Comparison of ENCODE assay signal across 16 cellular contexts in the genomic region with DNA sequence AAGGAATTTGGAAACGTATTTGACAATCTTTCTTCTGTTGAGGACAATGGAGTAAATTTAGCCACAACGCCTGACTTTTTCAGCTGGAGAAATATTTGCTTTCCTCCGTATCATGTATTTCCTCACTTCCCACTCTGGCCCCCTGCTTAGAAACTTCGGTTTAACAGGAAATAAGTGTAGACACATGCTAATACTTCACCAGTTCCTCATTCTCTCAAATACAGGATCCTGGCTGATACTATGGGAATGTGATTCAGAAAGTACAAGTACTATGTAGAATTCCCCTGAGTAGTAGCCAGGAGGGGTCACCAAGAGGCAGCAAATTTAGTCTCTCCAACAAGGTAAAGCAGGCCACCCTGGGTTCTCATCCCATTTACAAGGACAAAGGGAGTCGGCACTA. TPM values are rescaled to one million over a fixed set of nuclear protein-coding genes. Genes with fewer than 3 reads are reported as not detected.
DNase-seq lines count a peak whose midpoint lies in the region; ATAC-seq, FAIRE-seq and TF ChIP-seq lines count a peak whose summit lies in the region.
"Had no signal": no experiment of that assay in that cellular context is flagged by ENCODE, and none has a peak within 500 bp of the region (broad histone marks: within the 10 kb centered on the region; RNA-seq: fewer than 3 reads in every experiment).

No MANE protein-coding gene starts in this region.

- BruUV-seq in endothelial cell of umbilical vein (replicated peaks; lab: Mats Ljungman, UMichigan) = no TSS peak

- no peak overlapping the region for H3K9ac ChIP-seq in endothelial cell of umbilical vein (replicated peaks; ENCODE audit: extremely low read depth, insufficient read depth, low read length)

- ATAC-seq in GM21390 (IDR thresholded peaks at IDR 0.05; ENCODE audit: unreplicated experiment) = no peak
- ATAC-seq: stimulated activated naive CD8-positive, alpha-beta T cell treated with anti-CD3 and anti-CD28 coated beads, Interleukin-15, amount 100 ng/mL, for 72 hours had no signal

- DNase-seq in GF-D8 (lab: John Stamatoyannopoulos, UW) = peak; percentile 96
- peak; percentile 15 for DNase-seq in SIG-M5 (lab: John Stamatoyannopoulos, UW)
- DNase-seq in endothelial cell of umbilical vein (ENCODE audit: low read depth, low spot score) = peak; percentile 89
- peak; percentile 16 for DNase-seq in midbrain (lab: John Stamatoyannopoulos, UW)
- no peak for DNase-seq in NCI-H2227 (lab: John Stamatoyannopoulos, UW; ENCODE audit: unreplicated experiment)
- DNase-seq in stimulated activated CD4-positive, alpha-beta T cell treated with anti-CD3 and anti-CD28 coated beads, Interleukin-1b, Interleukin-23, amount 100 ng/mL, for 48 hours = no peak
- no peak for DNase-seq in 8988T
- DNase-seq: activated naive CD4-positive, alpha-beta T cell treated with anti-CD3 and anti-CD28 coated beads, Interleukin-2, amount 50 U/mL, for 16 hours; EL; naive B cell; NCI-H1092; stimulated activated naive CD8-positive, alpha-beta T cell treated with anti-CD3 and anti-CD28 coated beads, Interleukin-15, amount 100 ng/mL, for 72 hours had no signal

- no peaks in the 10 kb centered on the region for H4K20me1 ChIP-seq in endothelial cell of umbilical vein (replicated peaks; ENCODE audit: control insufficient read depth, extremely low read depth, insufficient read depth, low read length)

- no peak overlapping the region for H3K27ac ChIP-seq in endothelial cell of umbilical vein (ENCODE audit: insufficient read depth, low read depth, low read length)

- CTCF ChIA-PET in endothelial cell of umbilical vein (lab: Charles Lee) = interaction anchor here (1.7 kb wide), 1 partner anchor 10 kb away, joined by 5 read pairs; no protein-coding TSS in a partner anchor

- H3K27me3 ChIP-seq in endothelial cell of umbilical vein (ENCODE audit: control insufficient read depth in 2 of 2, insufficient read depth in 2 of 2, low read length in 2 of 2) = no peaks in the 10 kb centered on the region

- no peak overlapping the region for H3K4me3 ChIP-seq in endothelial cell of umbilical vein (replicated peaks in 1 of 3; ENCODE audit: insufficient read depth in 1 of 3, low read depth in 1 of 3, low read length in 3 of 3)

- no peaks in the 10 kb centered on the region for H3K4me1 ChIP-seq in endothelial cell of umbilical vein (ENCODE audit: control insufficient read depth, extremely low read depth, insufficient read depth, low read length)

- H3K9me3 ChIP-seq in endothelial cell of umbilical vein (replicated peaks; ENCODE audit: control insufficient read depth, insufficient read depth, low read length) = no peaks in the 10 kb centered on the region

- no peaks in the 10 kb centered on the region for H3K79me2 ChIP-seq in endothelial cell of umbilical vein (ENCODE audit: control insufficient read depth, insufficient read depth, low read length)

- no peak overlapping the region for H2AFZ ChIP-seq in endothelial cell of umbilical vein (ENCODE audit: low read depth, low read length)

- dilution Hi-C loops in endothelial cell of umbilical vein (cut with MboI; ENCODE audit: extremely low pct_ligation_motif_present, low sequenced_read_pairs) = no loop called here

- FAIRE-seq in endothelial cell of umbilical vein (lab: Jason Lieb, UNC) = peak; percentile 68
- FAIRE-seq: GM19239 had no signal

- TF ChIP-seq CTCF in endothelial cell of umbilical vein (IDR thresholded peaks at IDR 0.05; ENCODE audit: extremely low read depth in 1 of 2, insufficient read depth in 1 of 2, low read depth in 1 of 2, low read length in 2 of 2) = no peak

- no peaks in the 10 kb centered on the region for H3K9me1 ChIP-seq in endothelial cell of umbilical vein (replicated peaks; ENCODE audit: control insufficient read depth, extremely low read depth, insufficient read depth, low read length)

- intact Hi-C loops in endothelial cell of umbilical vein (cut with micrococcal nuclease) = loop anchor here (1.0 to 2.0 kb wide), 2 partner anchors 36 to 50 kb away; no protein-coding TSS in a partner anchor

- H3K4me2 ChIP-seq in endothelial cell of umbilical vein (ENCODE audit: insufficient read depth, low read length) = no peak overlapping the region

- POLR2A ChIA-PET in endothelial cell of umbilical vein (lab: Charles Lee) = no interaction called here

- H3K36me3 ChIP-seq in endothelial cell of umbilical vein (ENCODE audit: control insufficient read depth in 2 of 2, extremely low read depth in 1 of 2, insufficient read depth in 2 of 2, low read length in 2 of 2) = no peaks in the 10 kb centered on the region

- TF ChIP-seq POLR2A in endothelial cell of umbilical vein (IDR thresholded peaks at IDR 0.05; ENCODE audit: low read depth, low read length) = no peak

TF ChIP-seq in endothelial cell of umbilical vein, 7 proteins besides CTCF, POLR2A, EP300 and RAD21:
- TF ChIP-seq, protein P1, sequence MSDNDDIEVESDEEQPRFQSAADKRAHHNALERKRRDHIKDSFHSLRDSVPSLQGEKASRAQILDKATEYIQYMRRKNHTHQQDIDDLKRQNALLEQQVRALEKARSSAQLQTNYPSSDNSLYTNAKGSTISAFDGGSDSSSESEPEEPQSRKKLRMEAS (IDR thresholded peaks at IDR 0.05; ENCODE audit: insufficient read depth, insufficient read length) = no peak
- TF ChIP-seq GATA2 (IDR thresholded peaks at IDR 0.05; ENCODE audit: insufficient read depth, insufficient read length, low read depth, low read length) (no peak), MYC (IDR thresholded peaks at IDR 0.05; ENCODE audit: low read depth, low read length) (no peak), EZH2 (IDR thresholded peaks at IDR 0.05; ENCODE audit: borderline replicate concordance, low read depth, low read length, severe bottlenecking) (no peak), JUN (IDR thresholded peaks at IDR 0.05; ENCODE audit: borderline replicate concordance, insufficient read depth, insufficient read length, low read depth) (no peak), FOS (IDR thresholded peaks at IDR 0.05; ENCODE audit: borderline replicate concordance, insufficient read depth, low read length) (no peak), POLR2AphosphoS5 (IDR thresholded peaks at IDR 0.05; ENCODE audit: insufficient read depth, low read depth, low read length) (no peak)

RNA-seq across cellular contexts. Expression of gene FAR2, which starts 58.0 kb away (rescaled TPM):
- total RNA-seq in endothelial cell of umbilical vein = 61.7 and 66.3 TPM in 2 replicates
- 30.1 and 32.3 TPM in 2 replicates for polyA plus RNA-seq in endothelial cell of umbilical vein
- polyA plus RNA-seq in endothelial cell of umbilical vein (2011; cell fraction: cytosol; rRNA removed) = 27.3 and 31.8 TPM in 2 replicates
- 69.8 and 75.6 TPM in 2 replicates for polyA plus RNA-seq in endothelial cell of umbilical vein (2011; cell fraction: nucleus; rRNA removed)
- 50.9 and 55.0 TPM in 2 replicates for polyA plus RNA-seq in endothelial cell of umbilical vein (2012)
- 67.0 and 80.1 TPM in 2 replicates for polyA minus RNA-seq in endothelial cell of umbilical vein
- not detected for polyA minus RNA-seq in endothelial cell of umbilical vein (2011; cell fraction: cytosol; rRNA and poly(A)+ RNA removed)
- 115 and 140 TPM in 2 replicates for polyA minus RNA-seq in endothelial cell of umbilical vein (2011; cell fraction: nucleus; rRNA and poly(A)+ RNA removed)
- total RNA-seq: B cell, NCI-H460 had no signal

Comparison
In these comparisons a context has a peak if more than half of its experiments do, and no peak if none do; other contexts are left out.
1. DNase-seq: peak in GF-D8 (single experiment), SIG-M5 (single experiment), endothelial cell of umbilical vein (single experiment) and midbrain (single experiment); none in NCI-H2227 (single experiment), stimulated activated CD4-positive, alpha-beta T cell treated with anti-CD3 and anti-CD28 coated beads, Interleukin-1b, Interleukin-23, amount 100 ng/mL, for 48 hours (single experiment) and 8988T (single experiment).